Comparison of ENCODE assay signal across 1 cellular context in the genomic region with DNA sequence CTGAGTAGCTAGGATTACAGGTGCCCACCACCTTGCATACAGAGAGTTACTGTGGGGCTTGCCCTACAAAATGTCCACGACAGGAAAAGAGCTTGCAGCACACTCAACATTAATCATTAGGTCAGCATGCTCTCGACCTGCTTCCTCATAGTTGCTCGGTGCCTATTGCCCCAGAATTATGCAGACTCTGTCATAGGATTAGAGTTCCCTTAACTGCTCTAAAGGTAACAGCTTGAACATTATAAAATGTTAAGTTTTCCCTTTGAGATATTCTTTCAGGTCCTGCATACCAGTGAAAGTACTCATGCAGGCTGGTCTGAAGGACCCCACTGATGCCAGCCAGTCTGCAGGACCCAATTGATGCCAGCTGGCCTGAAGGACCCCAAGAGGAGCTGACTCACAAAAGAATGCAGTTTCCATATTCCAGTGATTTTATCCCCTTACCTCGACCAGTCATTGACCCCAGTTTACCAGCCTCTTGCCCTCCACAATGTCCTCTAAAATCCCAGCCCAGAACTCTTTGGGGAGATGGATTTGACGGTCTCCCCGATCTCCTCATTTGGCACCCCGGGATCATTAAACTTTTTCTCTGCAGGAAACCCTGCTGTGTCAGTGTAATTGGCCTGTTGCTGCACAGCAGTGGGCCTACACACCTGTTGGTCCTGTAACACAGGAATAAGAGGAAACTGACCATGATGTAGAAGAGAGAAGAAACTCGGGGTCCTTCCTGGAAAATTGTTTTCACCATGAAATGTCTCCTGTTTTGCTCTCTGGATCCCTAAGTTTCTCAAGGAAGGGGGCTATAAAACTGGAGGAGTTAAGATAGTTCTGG.
TF ChIP-seq lines count a peak whose summit lies in the region.

No MANE protein-coding gene starts in this region.

TF ChIP-seq in endothelial cell of umbilical vein, 7 proteins besides CTCF, POLR2A, EP300 and RAD21:
- TF ChIP-seq GATA2 (IDR thresholded peaks at IDR 0.05; ENCODE audit: insufficient read depth, insufficient read length, low read depth, low read length), result peak; percentile 52
- peak; percentile 81 for TF ChIP-seq FOS (IDR thresholded peaks at IDR 0.05; ENCODE audit: borderline replicate concordance, insufficient read depth, low read length)
- TF ChIP-seq JUN (IDR thresholded peaks at IDR 0.05; ENCODE audit: borderline replicate concordance, insufficient read depth, insufficient read length, low read depth), result no peak
- TF ChIP-seq EZH2 (IDR thresholded peaks at IDR 0.05; ENCODE audit: borderline replicate concordance, low read depth, low read length, severe bottlenecking), result no peak
- peak; percentile 40 for TF ChIP-seq POLR2AphosphoS5 (IDR thresholded peaks at IDR 0.05; ENCODE audit: insufficient read depth, low read depth, low read length)
- TF ChIP-seq, protein P1, sequence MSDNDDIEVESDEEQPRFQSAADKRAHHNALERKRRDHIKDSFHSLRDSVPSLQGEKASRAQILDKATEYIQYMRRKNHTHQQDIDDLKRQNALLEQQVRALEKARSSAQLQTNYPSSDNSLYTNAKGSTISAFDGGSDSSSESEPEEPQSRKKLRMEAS (IDR thresholded peaks at IDR 0.05; ENCODE audit: insufficient read depth, insufficient read length), result no peak
- TF ChIP-seq MYC (IDR thresholded peaks at IDR 0.05; ENCODE audit: low read depth, low read length), result no peak
